ENCODE assay signal across 18 cellular contexts in the genomic region with DNA sequence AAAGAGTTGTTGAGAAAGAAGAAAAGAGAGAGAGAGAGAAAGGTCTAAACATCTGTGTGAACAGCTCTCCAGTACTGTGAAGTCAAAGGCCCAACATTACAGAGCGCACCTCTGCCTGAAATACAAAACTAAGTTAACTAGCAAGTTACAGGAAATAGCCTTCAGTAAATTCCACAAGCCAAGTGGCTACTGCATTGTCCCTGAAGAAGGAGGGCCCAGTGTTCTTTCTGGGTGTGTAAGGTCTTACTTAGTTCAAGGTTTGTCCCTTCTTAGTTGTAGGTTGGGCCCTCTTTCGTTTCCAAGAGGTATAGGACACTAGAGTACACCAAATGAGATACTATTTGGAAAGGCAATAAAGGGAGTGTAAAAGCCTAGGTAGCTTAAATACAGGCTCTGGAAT.
DNase-seq lines count a peak whose midpoint lies in the region; ATAC-seq and TF ChIP-seq lines count a peak whose summit lies in the region.
"Had no signal": no experiment of that assay in that cellular context is flagged by ENCODE, and none has a peak within 500 bp of the region (broad histone marks: within the 10 kb centered on the region; RNA-seq: fewer than 3 reads in every experiment).

No MANE protein-coding gene starts in this region.

- H3K36me3 ChIP-seq in hepatocyte (replicated peaks; ENCODE audit: insufficient read depth, low read depth) (no peaks in the 10 kb centered on the region), spleen (peaks cover 0 to 18% (median 0%) of the 10 kb centered on the region in 6 donors)

- DNase-seq in activated CD4-positive, alpha-beta T cell treated with anti-CD3 and anti-CD28 coated beads, Interleukin-2, amount 10 ng/mL, durations not matched to agents 7 days and 5 days = peak; percentile 26
- no peak for DNase-seq in activated CD4-positive, alpha-beta T cell treated with anti-CD3 and anti-CD28 coated beads for 4 hours
- DNase-seq in activated CD4-positive, alpha-beta memory T cell treated with anti-CD3 and anti-CD28 coated beads for 36 hours = no peak
- DNase-seq in hepatocyte (ENCODE audit: low spot score) (no peak), spleen (no peak), NCI-H2081 treated with DMSO at 0.1 percent for 48 hours (lab: John Stamatoyannopoulos, UW) (no peak)
- DNase-seq: activated CD4-positive, alpha-beta T cell treated with anti-CD3 and anti-CD28 coated beads for 1 hour; aorta; DMS 273 treated with DMSO at 0.1 percent for 48 hours; glutamatergic neuron; GOT3; mesenchymal stem cell; NCI-H1694 treated with DMSO at 0.1 percent for 48 hours had no signal

- H3K27me3 ChIP-seq in hepatocyte = no peaks in the 10 kb centered on the region
- no peaks in the 10 kb centered on the region for H3K27me3 ChIP-seq in spleen (replicated peaks in 1 of 7)
- H3K27me3 ChIP-seq: suprapubic skin had no signal

- TF ChIP-seq POLR2A in spleen (IDR thresholded peaks at IDR 0.05) = no peak

- H3K4me1 Mint-ChIP-seq in activated CD4-positive, alpha-beta T cell treated with anti-CD3 and anti-CD28 coated beads, Interleukin-2, amount 10 ng/mL, durations not matched to agents 7 days and 5 days = peaks cover 95% of the 10 kb centered on the region
- H3K4me1 Mint-ChIP-seq in activated CD4-positive, alpha-beta memory T cell treated with anti-CD3 and anti-CD28 coated beads for 36 hours (ENCODE audit: low read depth) = peaks cover 90% of the 10 kb centered on the region

- POLR2A ChIA-PET in activated CD4-positive, alpha-beta T cell treated with anti-CD3 and anti-CD28 coated beads, Interleukin-2, amount 10 ng/mL, durations not matched to agents 7 days and 5 days (lab: Charles Lee) = interaction anchor here (0.7 kb wide), 1 partner anchor 115 kb away, joined by 3 read pairs; no protein-coding TSS in a partner anchor
- POLR2A ChIA-PET in activated CD4-positive, alpha-beta memory T cell treated with anti-CD3 and anti-CD28 coated beads for 36 hours (lab: Charles Lee) = interaction anchor here (0.6 to 4.2 kb wide), 7 partner anchors 12 to 135 kb away, joined by 3 to 29 read pairs (median 3); no protein-coding TSS in a partner anchor

- H3K4me3 Mint-ChIP-seq in activated CD4-positive, alpha-beta T cell treated with anti-CD3 and anti-CD28 coated beads, Interleukin-2, amount 10 ng/mL, durations not matched to agents 7 days and 5 days = peak overlapping the region; percentile 18
- no peak overlapping the region for H3K4me3 Mint-ChIP-seq in activated CD4-positive, alpha-beta memory T cell treated with anti-CD3 and anti-CD28 coated beads for 36 hours

- no peak overlapping the region for H3K4me2 ChIP-seq in hepatocyte
- H3K4me2 ChIP-seq: A549 had no signal

- H3K9me2 ChIP-seq in hepatocyte (replicated peaks; ENCODE audit: insufficient read depth) = no peaks in the 10 kb centered on the region

- CTCF ChIA-PET in activated CD4-positive, alpha-beta T cell treated with anti-CD3 and anti-CD28 coated beads, Interleukin-2, amount 10 ng/mL, durations not matched to agents 7 days and 5 days (lab: Charles Lee) = interaction anchor here (0.5 to 1.5 kb wide), 6 partner anchors 14 to 145 kb away, joined by 3 to 5 read pairs (median 3); a partner anchor contains a TSS
- CTCF ChIA-PET in activated CD4-positive, alpha-beta memory T cell treated with anti-CD3 and anti-CD28 coated beads for 36 hours (lab: Charles Lee) = interaction anchor here (0.6 to 2.2 kb wide), 3 partner anchors 13 to 117 kb away, joined by 3 to 10 read pairs (median 3); a partner anchor contains a TSS

- H4K20me1 ChIP-seq in hepatocyte (ENCODE audit: insufficient read depth, poor library complexity, severe bottlenecking) = no peaks in the 10 kb centered on the region

- no peaks in the 10 kb centered on the region for H3K27me3 Mint-ChIP-seq in activated CD4-positive, alpha-beta T cell treated with anti-CD3 and anti-CD28 coated beads, Interleukin-2, amount 10 ng/mL, durations not matched to agents 7 days and 5 days
- H3K27me3 Mint-ChIP-seq in activated CD4-positive, alpha-beta memory T cell treated with anti-CD3 and anti-CD28 coated beads for 36 hours = no peaks in the 10 kb centered on the region

- no peak overlapping the region for H3K4me3 ChIP-seq in hepatocyte
- H3K4me3 ChIP-seq in spleen = no peak overlapping the region
- H3K4me3 ChIP-seq: A549, GM12878, suprapubic skin had no signal

- TF ChIP-seq CTCF in hepatocyte (IDR thresholded peaks at IDR 0.05; ENCODE audit: poor library complexity) = no peak
- no peak for TF ChIP-seq CTCF in spleen (IDR thresholded peaks at IDR 0.05 in 8 of 11, conservative IDR thresholded peaks at IDR 0.05 in 3 of 11)

- H3K36me3 Mint-ChIP-seq in activated CD4-positive, alpha-beta T cell treated with anti-CD3 and anti-CD28 coated beads, Interleukin-2, amount 10 ng/mL, durations not matched to agents 7 days and 5 days (ENCODE audit: low read depth) = peaks cover 82% of the 10 kb centered on the region
- H3K36me3 Mint-ChIP-seq in activated CD4-positive, alpha-beta memory T cell treated with anti-CD3 and anti-CD28 coated beads for 36 hours = peaks cover 22% of the 10 kb centered on the region

- H3K79me2 ChIP-seq in hepatocyte = no peaks in the 10 kb centered on the region

- H3K4me1 ChIP-seq in hepatocyte (ENCODE audit: insufficient read depth) = peaks cover 9% of the 10 kb centered on the region
- H3K4me1 ChIP-seq in spleen = peaks cover 13 to 100% (median 51%) of the 10 kb centered on the region in 6 donors
- H3K4me1 ChIP-seq: A549 had no signal

- no peak for ATAC-seq in HG02798 (IDR thresholded peaks at IDR 0.05; ENCODE audit: poor library complexity, unreplicated experiment)
- ATAC-seq in GM18907 (IDR thresholded peaks at IDR 0.05; ENCODE audit: unreplicated experiment) = no peak
- ATAC-seq: A549, GM12878 had no signal

- WGBS in hepatocyte (ENCODE audit: low lambda C conversion rate, missing lambda C conversion rate) = 84% methylated on average over 2 of the region's 2 CpGs
- 73 to 85% (median 80%) methylated on average over 2 of the region's 2 CpGs for WGBS in spleen, 5 donors

- peak overlapping the region; percentile 11 for H3K27ac ChIP-seq in hepatocyte
- peak overlapping the region in 6 of 8 donors; percentile 15 to 85 (median 59) for H3K27ac ChIP-seq in spleen
- H3K27ac ChIP-seq: A549 had no signal

- intact Hi-C loops in activated CD4-positive, alpha-beta memory T cell treated with anti-CD3 and anti-CD28 coated beads for 36 hours (cut with micrococcal nuclease) = no loop called here
- intact Hi-C loops in spleen (cut with DNase I; ENCODE audit: low total_unique reads) = no loop called here

- no peaks in the 10 kb centered on the region for H3K9me3 ChIP-seq in hepatocyte (ENCODE audit: low read depth)
- H3K9me3 ChIP-seq in spleen = no peaks in the 10 kb centered on the region
- H3K9me3 ChIP-seq: A549, suprapubic skin had no signal

- H2AFZ ChIP-seq in hepatocyte = no peak overlapping the region

- peaks cover 6% of the 10 kb centered on the region for H3K9me3 Mint-ChIP-seq in activated CD4-positive, alpha-beta T cell treated with anti-CD3 and anti-CD28 coated beads, Interleukin-2, amount 10 ng/mL, durations not matched to agents 7 days and 5 days
- no peaks in the 10 kb centered on the region for H3K9me3 Mint-ChIP-seq in activated CD4-positive, alpha-beta memory T cell treated with anti-CD3 and anti-CD28 coated beads for 36 hours

- H3K27ac Mint-ChIP-seq in activated CD4-positive, alpha-beta T cell treated with anti-CD3 and anti-CD28 coated beads, Interleukin-2, amount 10 ng/mL, durations not matched to agents 7 days and 5 days = peak overlapping the region; percentile 90
- peak overlapping the region; percentile 87 for H3K27ac Mint-ChIP-seq in activated CD4-positive, alpha-beta memory T cell treated with anti-CD3 and anti-CD28 coated beads for 36 hours
